16 cellular contexts compared by ENCODE assay signal in genomic region chr10:47137311-47137851, GRCh38.
A peak's percentile ranks its signal among the peaks of the same experiment; 100 is the strongest.
DNase-seq lines count a peak whose midpoint lies in the region; ATAC-seq and TF ChIP-seq lines count a peak whose summit lies in the region.
"Had no signal": no experiment of that assay in that cellular context is flagged by ENCODE, and none has a peak within 500 bp of the region (broad histone marks: within the 10 kb centered on the region; RNA-seq: fewer than 3 reads in every experiment).

No MANE protein-coding gene starts in this region.

- H3K9me3 Mint-ChIP-seq in activated CD4-positive, alpha-beta T cell treated with anti-CD3 and anti-CD28 coated beads for 36 hours (ENCODE audit: low read depth) = no peaks in the 10 kb centered on the region

- DNase-seq in AG04449 (ENCODE audit: low read depth, low spot score) (peak; percentile 65), HS-27A (ENCODE audit: low read depth) (peak; percentile 52), amniotic stem cell (lab: John Stamatoyannopoulos, UW) (peak; percentile 60), foreskin melanocyte (peak; percentile 39), NCI-H510A (lab: John Stamatoyannopoulos, UW) (no peak), NOMO-1 treated with DMSO at 0.1 percent for 48 hours (lab: John Stamatoyannopoulos, UW; ENCODE audit: unreplicated experiment) (no peak)
- no peak for DNase-seq in activated CD4-positive, alpha-beta T cell treated with anti-CD3 and anti-CD28 coated beads for 36 hours
- DNase-seq: activated naive CD4-positive, alpha-beta T cell; DND-41; H7; islet precursor cell; NCI-H345; stimulated activated CD4-positive, alpha-beta T cell treated with anti-CD3 and anti-CD28 coated beads, Interleukin-1b, Interleukin-23, amount 100 ng/mL, for 48 hours had no signal

- no peaks in the 10 kb centered on the region for H3K36me3 Mint-ChIP-seq in activated CD4-positive, alpha-beta T cell treated with anti-CD3 and anti-CD28 coated beads for 36 hours (ENCODE audit: low read depth)

- no peaks in the 10 kb centered on the region for H3K27me3 Mint-ChIP-seq in activated CD4-positive, alpha-beta T cell treated with anti-CD3 and anti-CD28 coated beads for 36 hours

- TF ChIP-seq CTCF in AG04449 (IDR thresholded peaks at IDR 0.05; ENCODE audit: insufficient read depth, low read length, missing control alignments) = no peak

- H3K4me3 Mint-ChIP-seq in activated CD4-positive, alpha-beta T cell treated with anti-CD3 and anti-CD28 coated beads for 36 hours = no peak overlapping the region

- H3K4me1 Mint-ChIP-seq in activated CD4-positive, alpha-beta T cell treated with anti-CD3 and anti-CD28 coated beads for 36 hours = peaks cover 5% of the 10 kb centered on the region

- CTCF ChIA-PET in AG04449 (lab: Yijun Ruan, JAX) = interaction anchor here (0.8 to 2.9 kb wide), 6 partner anchors 17 to 113 kb away, joined by 3 to 7 read pairs (median 4); no protein-coding TSS in a partner anchor
- CTCF ChIA-PET in activated CD4-positive, alpha-beta T cell treated with anti-CD3 and anti-CD28 coated beads for 36 hours (lab: Charles Lee) = interaction anchor here (1.7 to 2.4 kb wide), 3 partner anchors 12 to 90 kb away, joined by 4 to 6 read pairs (median 5); no protein-coding TSS in a partner anchor

- H3K27ac Mint-ChIP-seq in activated CD4-positive, alpha-beta T cell treated with anti-CD3 and anti-CD28 coated beads for 36 hours = no peak overlapping the region
- H3K27ac Mint-ChIP-seq: progenitor cell of endocrine pancreas had no signal

- H3K4me3 ChIP-seq in AG04449 (ENCODE audit: low read depth, low read length) = no peak overlapping the region
- H3K4me3 ChIP-seq: vagina had no signal

- POLR2A ChIA-PET in AG04449 (lab: Yijun Ruan, JAX) = interaction anchor here (0.8 to 1.5 kb wide), 2 partner anchors 16 to 29 kb away, joined by 3 to 7 read pairs; no protein-coding TSS in a partner anchor
- POLR2A ChIA-PET in activated CD4-positive, alpha-beta T cell treated with anti-CD3 and anti-CD28 coated beads for 36 hours (lab: Charles Lee) = no interaction called here

- intact Hi-C loops in activated CD4-positive, alpha-beta T cell treated with anti-CD3 and anti-CD28 coated beads for 36 hours (cut with DNase I, micrococcal nuclease) = no loop called here

- ATAC-seq in GM21529 (IDR thresholded peaks at IDR 0.05; ENCODE audit: unreplicated experiment) = no peak
- no peak for ATAC-seq in activated CD4-positive, alpha-beta T cell treated with anti-CD3 and anti-CD28 coated beads for 36 hours

Comparison
In these comparisons a context has a peak if more than half of its experiments do, and no peak if none do; other contexts are left out.
1. DNase-seq: peak in AG04449 (single experiment), HS-27A (single experiment), amniotic stem cell (single experiment) and foreskin melanocyte (single experiment); none in NCI-H510A (single experiment), NOMO-1 treated with DMSO at 0.1 percent for 48 hours (single experiment) and activated CD4-positive, alpha-beta T cell treated with anti-CD3 and anti-CD28 coated beads for 36 hours (single experiment).